ENCODE assay signal across 12 cellular contexts in genomic region chr9:93065321-93065720, GRCh38. TPM values are rescaled to one million over a fixed set of nuclear protein-coding genes. Genes with fewer than 3 reads are reported as not detected.
A peak's percentile ranks its signal among the peaks of the same experiment; 100 is the strongest.
DNase-seq lines count a peak whose midpoint lies in the region; ATAC-seq and TF ChIP-seq lines count a peak whose summit lies in the region.
"Had no signal": no experiment of that assay in that cellular context is flagged by ENCODE, and none has a peak within 500 bp of the region (broad histone marks: within the 10 kb centered on the region; RNA-seq: fewer than 3 reads in every experiment).

No MANE protein-coding gene starts in this region.

- TF ChIP-seq CTCF in sigmoid colon (IDR thresholded peaks at IDR 0.05) = no peak
- TF ChIP-seq CTCF in tibial nerve (IDR thresholded peaks at IDR 0.05) = no peak

- no peaks in the 10 kb centered on the region for H3K27me3 ChIP-seq in CD4-positive, CD25-positive, alpha-beta regulatory T cell (ENCODE audit: control insufficient read depth, insufficient read depth, low read length)
- H3K27me3 ChIP-seq in sigmoid colon (no peaks in the 10 kb centered on the region), tibial nerve (no peaks in the 10 kb centered on the region)
- H3K27me3 ChIP-seq: thyroid gland had no signal

- H3K4me3 ChIP-seq in CD4-positive, CD25-positive, alpha-beta regulatory T cell (ENCODE audit: low read depth, low read length) = peak overlapping the region; percentile 44
- H3K4me3 ChIP-seq in sigmoid colon (no peak overlapping the region), tibial nerve (no peak overlapping the region)
- H3K4me3 ChIP-seq: GM23338, thyroid gland had no signal

- peaks cover 43% of the 10 kb centered on the region for H3K36me3 Mint-ChIP-seq in CD4-positive, CD25-positive, alpha-beta regulatory T cell
- H3K36me3 Mint-ChIP-seq in activated CD4-positive, alpha-beta memory T cell treated with anti-CD3 and anti-CD28 coated beads, Interleukin-2, amount 10 ng/mL, durations not matched to agents 7 days and 5 days (ENCODE audit: low read depth) = peaks cover 64% of the 10 kb centered on the region
- H3K36me3 Mint-ChIP-seq in naive B cell = no peaks in the 10 kb centered on the region

- peak overlapping the region; percentile 89 for H3K27ac ChIP-seq in CD4-positive, CD25-positive, alpha-beta regulatory T cell (ENCODE audit: insufficient read depth, low read length, poor library complexity, severe bottlenecking)
- H3K27ac ChIP-seq in sigmoid colon (no peak overlapping the region), tibial nerve (no peak overlapping the region)
- H3K27ac ChIP-seq: thyroid gland had no signal

- TF ChIP-seq EP300 in sigmoid colon (IDR thresholded peaks at IDR 0.05) (no peak), tibial nerve (IDR thresholded peaks at IDR 0.05) (no peak)

- H3K9me3 ChIP-seq in CD4-positive, CD25-positive, alpha-beta regulatory T cell (ENCODE audit: control insufficient read depth in 2 of 2, low read length in 2 of 2) = no peaks in the 10 kb centered on the region
- no peaks in the 10 kb centered on the region for H3K9me3 ChIP-seq in sigmoid colon
- H3K9me3 ChIP-seq in tibial nerve = no peaks in the 10 kb centered on the region
- H3K9me3 ChIP-seq: thyroid gland had no signal

- H3K36me3 ChIP-seq in CD4-positive, CD25-positive, alpha-beta regulatory T cell (ENCODE audit: control insufficient read depth, insufficient read depth, low read length) = peaks cover 32% of the 10 kb centered on the region
- no peaks in the 10 kb centered on the region for H3K36me3 ChIP-seq in sigmoid colon
- no peaks in the 10 kb centered on the region for H3K36me3 ChIP-seq in tibial nerve
- H3K36me3 ChIP-seq: thyroid gland had no signal

- peak overlapping the region; percentile 100 for H3K27ac Mint-ChIP-seq in CD4-positive, CD25-positive, alpha-beta regulatory T cell
- H3K27ac Mint-ChIP-seq in activated CD4-positive, alpha-beta memory T cell treated with anti-CD3 and anti-CD28 coated beads, Interleukin-2, amount 10 ng/mL, durations not matched to agents 7 days and 5 days = peak overlapping the region; percentile 94
- H3K27ac Mint-ChIP-seq in naive B cell = peak overlapping the region in 5 of 6 donors; percentile 47 to 100 (median 97)
- H3K27ac Mint-ChIP-seq: GM23338 had no signal

- no peaks in the 10 kb centered on the region for H3K27me3 Mint-ChIP-seq in CD4-positive, CD25-positive, alpha-beta regulatory T cell
- no peaks in the 10 kb centered on the region for H3K27me3 Mint-ChIP-seq in activated CD4-positive, alpha-beta memory T cell treated with anti-CD3 and anti-CD28 coated beads, Interleukin-2, amount 10 ng/mL, durations not matched to agents 7 days and 5 days
- no peaks in the 10 kb centered on the region for H3K27me3 Mint-ChIP-seq in naive B cell

- CTCF ChIA-PET in activated CD4-positive, alpha-beta memory T cell treated with anti-CD3 and anti-CD28 coated beads, Interleukin-2, amount 10 ng/mL, durations not matched to agents 7 days and 5 days (lab: Charles Lee) = interaction anchor here (0.6 to 3.1 kb wide), 10 partner anchors 11 to 75 kb away, joined by 3 to 20 read pairs (median 6); partner anchors contain the start of gene NINJ1

- DNase-seq in CD4-positive, CD25-positive, alpha-beta regulatory T cell = no peak
- DNase-seq in GDM1 (lab: John Stamatoyannopoulos, UW) (peak; percentile 65), naive B cell (no peak), sigmoid colon (no peak), tibial nerve (ENCODE audit: low spot score in 2 of 2) (no peak), NCI-H748 (lab: John Stamatoyannopoulos, UW; ENCODE audit: unreplicated experiment) (no peak)
- no peak for DNase-seq in activated CD4-positive, alpha-beta memory T cell treated with anti-CD3 and anti-CD28 coated beads, Interleukin-2, amount 10 ng/mL, durations not matched to agents 7 days and 5 days
- DNase-seq: activated CD4-positive, alpha-beta T cell treated with anti-CD3 and anti-CD28 coated beads, Interleukin-2, amount 50 U/mL, for 1 hour; dermis blood vessel endothelial cell; NCI-H82; thyroid gland had no signal

- POLR2A ChIA-PET in activated CD4-positive, alpha-beta memory T cell treated with anti-CD3 and anti-CD28 coated beads, Interleukin-2, amount 10 ng/mL, durations not matched to agents 7 days and 5 days (lab: Charles Lee) = interaction anchor here (1.0 to 4.2 kb wide), 15 partner anchors 10 to 501 kb away, joined by 3 to 63 read pairs (median 7); partner anchors contain the start of genes CARD19 and FAM120AOS

- TF ChIP-seq POLR2A in sigmoid colon (IDR thresholded peaks at IDR 0.05) = no peak
- TF ChIP-seq POLR2A in tibial nerve (IDR thresholded peaks at IDR 0.05) = no peak

- no peak for ATAC-seq in CD4-positive, CD25-positive, alpha-beta regulatory T cell (ENCODE audit: low read depth in 2 of 2)
- ATAC-seq in naive B cell (ENCODE audit: low read depth in 2 of 2) = no peak
- ATAC-seq: GM23338 had no signal

- peak overlapping the region in 3 of 4 donors; percentile 60 to 90 (median 87) for H3K4me3 Mint-ChIP-seq in CD4-positive, CD25-positive, alpha-beta regulatory T cell
- H3K4me3 Mint-ChIP-seq in activated CD4-positive, alpha-beta memory T cell treated with anti-CD3 and anti-CD28 coated beads, Interleukin-2, amount 10 ng/mL, durations not matched to agents 7 days and 5 days = no peak overlapping the region
- peak overlapping the region in 5 of 8 donors; percentile 29 to 94 (median 89) for H3K4me3 Mint-ChIP-seq in naive B cell
- H3K4me3 Mint-ChIP-seq: GM23338 had no signal

- WGBS in sigmoid colon, 2 donors = 71 to 86% methylated on average over 10 of the region's 10 CpGs
- 64 to 68% methylated on average over 9 to 10 of the region's 10 CpGs for WGBS in tibial nerve, 2 donors

- no peaks in the 10 kb centered on the region for H3K9me3 Mint-ChIP-seq in CD4-positive, CD25-positive, alpha-beta regulatory T cell
- no peaks in the 10 kb centered on the region for H3K9me3 Mint-ChIP-seq in activated CD4-positive, alpha-beta memory T cell treated with anti-CD3 and anti-CD28 coated beads, Interleukin-2, amount 10 ng/mL, durations not matched to agents 7 days and 5 days
- no peaks in the 10 kb centered on the region for H3K9me3 Mint-ChIP-seq in naive B cell
- H3K9me3 Mint-ChIP-seq: GM23338 had no signal

- intact Hi-C loops in sigmoid colon (cut with DNase I) = no loop called here

- H3K4me1 ChIP-seq in CD4-positive, CD25-positive, alpha-beta regulatory T cell (ENCODE audit: control insufficient read depth, insufficient read depth, low read length, poor library complexity, severe bottlenecking) = peaks cover 73% of the 10 kb centered on the region
- peaks cover 0 to 12% (median 5%) of the 10 kb centered on the region in 4 donors for H3K4me1 ChIP-seq in sigmoid colon
- peaks cover 0 to 38% (median 5%) of the 10 kb centered on the region in 4 donors for H3K4me1 ChIP-seq in tibial nerve

- H3K4me1 Mint-ChIP-seq in CD4-positive, CD25-positive, alpha-beta regulatory T cell = peaks cover 39 to 97% (median 69%) of the 10 kb centered on the region in 4 donors
- peaks cover 73% of the 10 kb centered on the region for H3K4me1 Mint-ChIP-seq in activated CD4-positive, alpha-beta memory T cell treated with anti-CD3 and anti-CD28 coated beads, Interleukin-2, amount 10 ng/mL, durations not matched to agents 7 days and 5 days
- peaks cover 52 to 65% (median 61%) of the 10 kb centered on the region in 3 donors for H3K4me1 Mint-ChIP-seq in naive B cell

RNA-seq across cellular contexts. Expression of gene SUSD3, which starts 6.8 kb away (rescaled TPM):
- total RNA-seq in CD4-positive, CD25-positive, alpha-beta regulatory T cell = 68.7 TPM
- 100 to 1,000 TPM; 187 to 229 (median 210) TPM for polyA plus RNA-seq in CD4-positive, CD25-positive, alpha-beta regulatory T cell
- total RNA-seq in activated CD4-positive, alpha-beta memory T cell treated with anti-CD3 and anti-CD28 coated beads, Interleukin-2, amount 10 ng/mL, durations not matched to agents 7 days and 5 days = 10 to 100 TPM; 69.6 to 71.4 TPM
- 10 to 100 TPM; 35.3 to 70.1 (median 52.5) TPM for polyA plus RNA-seq in naive B cell (ENCODE audit: low read depth in 6 of 6)
- 1 to 10 TPM; 1.9 to 7.2 (median 4.7) TPM for total RNA-seq in sigmoid colon
- 10 to 100 TPM in 1 of 3 donors, under 1 TPM in 1, not detected in 1; 0.92 to 15.2 TPM for polyA plus RNA-seq in sigmoid colon
- 1 to 10 TPM in 3 of 4 donors, not detected in 1; 3.0 to 4.2 (median 3.7) TPM for total RNA-seq in tibial nerve
- total RNA-seq: dermis blood vessel endothelial cell had no signal

RNA-seq across cellular contexts. Expression of gene CARD19, which starts 30.7 kb away (rescaled TPM):
- 60.0 TPM for total RNA-seq in CD4-positive, CD25-positive, alpha-beta regulatory T cell
- 10 to 100 TPM; 64.8 to 89.1 (median 75.3) TPM for polyA plus RNA-seq in CD4-positive, CD25-positive, alpha-beta regulatory T cell
- total RNA-seq in activated CD4-positive, alpha-beta memory T cell treated with anti-CD3 and anti-CD28 coated beads, Interleukin-2, amount 10 ng/mL, durations not matched to agents 7 days and 5 days = 10 to 100 TPM; 80.4 to 83.5 TPM
- polyA plus RNA-seq in naive B cell (ENCODE audit: low read depth in 6 of 6) = 10 to 100 TPM; 18.4 to 37.3 (median 27.4) TPM
- 10 to 100 TPM; 51.2 to 88.4 (median 85.0) TPM for total RNA-seq in sigmoid colon
- polyA plus RNA-seq in sigmoid colon = 10 to 100 TPM; 56.8 to 87.2 (median 66.1) TPM
- total RNA-seq in tibial nerve = 10 to 100 TPM; 53.4 to 93.6 (median 60.7) TPM
